35 cellular contexts compared by ENCODE assay signal in genomic region chrX:118965395-118965794, GRCh38. TPM values are rescaled to one million over a fixed set of nuclear protein-coding genes. Genes with fewer than 3 reads are reported as not detected.
"Had no signal": no experiment of that assay in that cellular context is flagged by ENCODE, and none has a peak within 500 bp of the region (broad histone marks: within the 10 kb centered on the region; RNA-seq: fewer than 3 reads in every experiment).

No MANE protein-coding gene starts in this region.

- H3K36me3 Mint-ChIP-seq: activated CD4-positive, alpha-beta memory T cell treated with anti-CD3 and anti-CD28 coated beads for 36 hours; activated CD8-positive, alpha-beta memory T cell treated with anti-CD3 and anti-CD28 coated beads, Interleukin-2, amount 10 ng/mL, durations not matched to agents 7 days and 5 days; activated naive CD4-positive, alpha-beta T cell treated with anti-CD3 and anti-CD28 coated beads, Interleukin-2, amount 50 U/mL, for 24 hours; activated naive CD8-positive, alpha-beta T cell treated with anti-CD3 and anti-CD28 coated beads for 36 hours had no signal

- H3K36me3 ChIP-seq: adrenal gland, esophagus muscularis mucosa, gastrocnemius medialis, heart left ventricle had no signal

- H3K27me3 Mint-ChIP-seq: activated CD4-positive, alpha-beta memory T cell treated with anti-CD3 and anti-CD28 coated beads for 36 hours; activated naive CD4-positive, alpha-beta T cell treated with anti-CD3 and anti-CD28 coated beads, Interleukin-2, amount 50 U/mL, for 24 hours; T-helper 17 cell had no signal

- H3K9me3 Mint-ChIP-seq: activated CD4-positive, alpha-beta memory T cell treated with anti-CD3 and anti-CD28 coated beads for 36 hours; activated CD4-positive, alpha-beta T cell treated with anti-CD3 and anti-CD28 coated beads, Interleukin-2, amount 10 ng/mL, durations not matched to agents 24 days and 14 days; activated naive CD4-positive, alpha-beta T cell treated with anti-CD3 and anti-CD28 coated beads for 36 hours; activated naive CD4-positive, alpha-beta T cell treated with anti-CD3 and anti-CD28 coated beads, Interleukin-2, amount 50 U/mL, for 24 hours; activated naive CD8-positive, alpha-beta T cell treated with anti-CD3 and anti-CD28 coated beads for 36 hours; activated naive CD8-positive, alpha-beta T cell treated with anti-CD3 and anti-CD28 coated beads, Interleukin-2, amount 50 U/mL, for 24 hours; activated T-helper 1 cell treated with anti-CD3 and anti-CD28 coated beads, Interleukin-12 subunit alpha, Interleukin-12 subunit beta, Interleukin-2, Interleukin-4 antibody, amounts not matched to agents 30 ng/mL and 10 ng/mL and 1 ng/mL, durations not matched to agents 14 hours and 24 hours and 36 hours; activated T-helper 2 cell treated with anti-CD3 and anti-CD28 coated beads, Interferon-gamma antibody, Interleukin-2, Interleukin-4, amounts not matched to agents 10 μg/mL and 5 μg/mL and 100 μg/mL, durations not matched to agents 14 hours and 24 hours and 36 hours; central memory CD8-positive, alpha-beta T cell; T-helper 2 cell treated with Interferon-gamma antibody and Interleukin-4, amounts not matched to agents 5 μg/mL and 100 μg/mL, for 36 hours had no signal

- H3K27ac Mint-ChIP-seq: activated CD4-positive, alpha-beta memory T cell treated with anti-CD3 and anti-CD28 coated beads for 36 hours; activated CD4-positive, alpha-beta T cell treated with anti-CD3 and anti-CD28 coated beads for 36 hours; activated CD4-positive, alpha-beta T cell treated with anti-CD3 and anti-CD28 coated beads, Interleukin-2, amount 10 ng/mL, durations not matched to agents 24 days and 14 days; activated CD8-positive, alpha-beta memory T cell treated with anti-CD3 and anti-CD28 coated beads, Interleukin-2, amount 10 ng/mL, durations not matched to agents 7 days and 5 days; activated CD8-positive, alpha-beta T cell treated with anti-CD3 and anti-CD28 coated beads, Interleukin-2, amount 10 ng/mL, durations not matched to agents 7 days and 5 days; activated naive CD4-positive, alpha-beta T cell treated with anti-CD3 and anti-CD28 coated beads for 36 hours; activated naive CD4-positive, alpha-beta T cell treated with anti-CD3 and anti-CD28 coated beads, Interleukin-2, amount 50 U/mL, for 24 hours; activated naive CD8-positive, alpha-beta T cell treated with anti-CD3 and anti-CD28 coated beads for 36 hours; activated naive CD8-positive, alpha-beta T cell treated with anti-CD3 and anti-CD28 coated beads, Interleukin-2, amount 50 U/mL, for 24 hours; activated T-helper 1 cell treated with anti-CD3 and anti-CD28 coated beads, Interleukin-12 subunit alpha, Interleukin-12 subunit beta, Interleukin-2, Interleukin-4 antibody, amounts not matched to agents 30 ng/mL and 10 ng/mL and 1 ng/mL, durations not matched to agents 14 hours and 24 hours and 36 hours; activated T-helper 2 cell treated with anti-CD3 and anti-CD28 coated beads, Interferon-gamma antibody, Interleukin-2, Interleukin-4, amounts not matched to agents 10 μg/mL and 5 μg/mL and 100 μg/mL, durations not matched to agents 14 hours and 24 hours and 36 hours; dendritic cell treated with granulocyte-macrophage colony-stimulating factor and Interleukin-4, amounts not matched to agents 40 ng/mL and 50 ng/mL, for 4 days; endodermal cell; T-helper 17 cell; T-helper 2 cell treated with Interferon-gamma antibody and Interleukin-4, amounts not matched to agents 5 μg/mL and 100 μg/mL, for 36 hours had no signal

- H3K27ac ChIP-seq: adrenal gland, body of pancreas, coronary artery, dorsolateral prefrontal cortex, esophagus muscularis mucosa, foreskin keratinocyte, gastrocnemius medialis, heart left ventricle had no signal

- H3K4me1 ChIP-seq: adrenal gland, body of pancreas, esophagus muscularis mucosa, foreskin keratinocyte, gastrocnemius medialis, heart left ventricle had no signal

- H3K9me3 ChIP-seq: adrenal gland, body of pancreas, esophagus muscularis mucosa, gastrocnemius medialis, heart left ventricle had no signal

- H3K4me3 ChIP-seq: adrenal gland, body of pancreas, coronary artery, dorsolateral prefrontal cortex, esophagus muscularis mucosa, gastrocnemius medialis, heart left ventricle had no signal

- H3K27me3 ChIP-seq: adrenal gland, body of pancreas, esophagus muscularis mucosa, foreskin keratinocyte, gastrocnemius medialis had no signal

- H3K4me3 Mint-ChIP-seq: activated CD4-positive, alpha-beta memory T cell treated with anti-CD3 and anti-CD28 coated beads for 36 hours; activated CD4-positive, alpha-beta T cell treated with anti-CD3 and anti-CD28 coated beads for 36 hours; activated CD4-positive, alpha-beta T cell treated with anti-CD3 and anti-CD28 coated beads, Interleukin-2, amount 10 ng/mL, durations not matched to agents 24 days and 14 days; activated CD8-positive, alpha-beta memory T cell treated with anti-CD3 and anti-CD28 coated beads, Interleukin-2, amount 10 ng/mL, durations not matched to agents 7 days and 5 days; activated CD8-positive, alpha-beta T cell treated with anti-CD3 and anti-CD28 coated beads, Interleukin-2, amount 10 ng/mL, durations not matched to agents 7 days and 5 days; activated naive CD4-positive, alpha-beta T cell treated with anti-CD3 and anti-CD28 coated beads for 36 hours; activated naive CD4-positive, alpha-beta T cell treated with anti-CD3 and anti-CD28 coated beads, Interleukin-2, amount 50 U/mL, for 24 hours; activated naive CD8-positive, alpha-beta T cell treated with anti-CD3 and anti-CD28 coated beads for 36 hours; activated naive CD8-positive, alpha-beta T cell treated with anti-CD3 and anti-CD28 coated beads, Interleukin-2, amount 50 U/mL, for 24 hours; activated T-helper 1 cell treated with anti-CD3 and anti-CD28 coated beads, Interleukin-12 subunit alpha, Interleukin-12 subunit beta, Interleukin-2, Interleukin-4 antibody, amounts not matched to agents 30 ng/mL and 10 ng/mL and 1 ng/mL, durations not matched to agents 14 hours and 24 hours and 36 hours; central memory CD8-positive, alpha-beta T cell; dendritic cell treated with granulocyte-macrophage colony-stimulating factor and Interleukin-4, amounts not matched to agents 40 ng/mL and 50 ng/mL, for 4 days; endodermal cell; T-helper 17 cell; T-helper 2 cell treated with Interferon-gamma antibody and Interleukin-4, amounts not matched to agents 5 μg/mL and 100 μg/mL, for 36 hours had no signal

- DNase-seq: activated CD4-positive, alpha-beta memory T cell treated with anti-CD3 and anti-CD28 coated beads for 36 hours; activated CD4-positive, alpha-beta T cell treated with anti-CD3 and anti-CD28 coated beads for 36 hours; activated CD4-positive, alpha-beta T cell treated with anti-CD3 and anti-CD28 coated beads, Interleukin-2, amount 10 ng/mL, durations not matched to agents 24 days and 14 days; activated CD4-positive, CD25-positive, alpha-beta regulatory T cell; activated CD4-positive, CD25-positive, alpha-beta regulatory T cell treated with anti-CD3 and anti-CD28 coated beads, Interleukin-2, amount 50 U/mL, for 72 hours; activated CD8-positive, alpha-beta memory T cell treated with anti-CD3 and anti-CD28 coated beads, Interleukin-2, amount 10 ng/mL, durations not matched to agents 7 days and 5 days; activated CD8-positive, alpha-beta memory T cell treated with anti-CD3 and anti-CD28 coated beads, Interleukin-2, amount 50 U/mL, for 4 hours; activated CD8-positive, alpha-beta T cell treated with anti-CD3 and anti-CD28 coated beads, Interleukin-2, amount 10 ng/mL, durations not matched to agents 7 days and 5 days; activated effector memory CD4-positive, alpha-beta T cell treated with anti-CD3 and anti-CD28 coated beads, Interleukin-2, amount 50 U/mL, for 16 hours; activated naive CD4-positive, alpha-beta T cell treated with anti-CD3 and anti-CD28 coated beads for 36 hours; activated naive CD8-positive, alpha-beta T cell treated with anti-CD3 and anti-CD28 coated beads for 36 hours; activated naive CD8-positive, alpha-beta T cell treated with anti-CD3 and anti-CD28 coated beads, Interleukin-2, amount 50 U/mL, for 24 hours; activated T-cell treated with anti-CD3 and anti-CD28 coated beads, Interleukin-2, amount 50 U/mL, for 1 hour; activated T-cell treated with anti-CD3 and anti-CD28 coated beads, Interleukin-2, amount 50 U/mL, for 48 hours; adrenal gland; aorta; body of pancreas; dorsolateral prefrontal cortex; effector memory CD4-positive, alpha-beta T cell; endodermal cell; erythroblast; foreskin keratinocyte; gastrocnemius medialis; glutamatergic neuron; heart left ventricle; T-helper 17 cell; T1000 had no signal

- H3K4me1 Mint-ChIP-seq: activated CD4-positive, alpha-beta T cell treated with anti-CD3 and anti-CD28 coated beads for 36 hours; activated CD4-positive, alpha-beta T cell treated with anti-CD3 and anti-CD28 coated beads, Interleukin-2, amount 10 ng/mL, durations not matched to agents 24 days and 14 days; activated CD8-positive, alpha-beta memory T cell treated with anti-CD3 and anti-CD28 coated beads, Interleukin-2, amount 10 ng/mL, durations not matched to agents 7 days and 5 days; activated naive CD4-positive, alpha-beta T cell treated with anti-CD3 and anti-CD28 coated beads, Interleukin-2, amount 50 U/mL, for 24 hours; central memory CD8-positive, alpha-beta T cell; endodermal cell; T-helper 17 cell had no signal

RNA-seq across cellular contexts. Expression of gene LONRF3, which starts 9.0 kb away (rescaled TPM):
- total RNA-seq: foreskin keratinocyte had no signal
